28 cellular contexts compared by ENCODE assay signal in the genomic region with DNA sequence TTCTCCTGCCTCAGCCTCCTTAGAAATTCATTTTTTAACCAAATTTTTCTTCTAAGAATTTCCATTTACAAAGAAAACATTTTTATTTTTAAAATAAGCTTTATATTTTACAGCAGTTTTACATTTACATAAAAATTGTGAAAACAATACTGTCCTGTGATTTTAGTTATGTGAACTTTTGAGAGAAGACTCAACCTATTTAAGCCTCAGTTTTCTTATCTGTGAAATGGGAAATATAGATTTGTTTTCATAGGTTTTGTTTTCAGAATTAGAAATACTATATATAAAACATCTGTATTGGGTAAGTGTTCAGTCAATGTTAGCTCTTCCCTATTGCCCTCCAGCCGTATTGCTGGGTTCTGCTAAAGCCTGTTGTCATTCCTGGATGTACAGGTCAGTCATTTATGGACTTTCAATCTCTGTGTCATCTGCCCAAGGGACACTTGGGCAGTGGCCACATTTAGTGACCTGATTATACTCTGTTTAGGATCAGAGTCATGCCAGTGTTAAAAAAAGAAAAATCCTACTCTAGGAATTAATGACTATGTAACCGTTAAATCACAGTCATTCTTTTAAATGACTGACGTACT.
"Had no signal": no experiment of that assay in that cellular context is flagged by ENCODE, and none has a peak within 500 bp of the region (broad histone marks: within the 10 kb centered on the region; RNA-seq: fewer than 3 reads in every experiment).

No MANE protein-coding gene starts in this region.

- FAIRE-seq: endothelial cell of umbilical vein, keratinocyte had no signal

- H3K27me3 Mint-ChIP-seq: activated CD8-positive, alpha-beta memory T cell treated with anti-CD3 and anti-CD28 coated beads, Interleukin-2, amount 10 ng/mL, durations not matched to agents 7 days and 5 days; activated CD8-positive, alpha-beta T cell treated with anti-CD3 and anti-CD28 coated beads for 36 hours; effector memory CD8-positive, alpha-beta T cell; natural killer cell treated with Interleukin-12 subunit alpha and Interleukin-12 subunit beta and Interleukin-15 and Interleukin-18, amount 100 ng/mL, for 72 hours; progenitor cell of endocrine pancreas had no signal

- H3K27ac ChIP-seq: breast epithelium, colonic mucosa, dorsolateral prefrontal cortex, heart left ventricle, spleen, thyroid gland, upper lobe of right lung, WERI-Rb-1 had no signal

- H3K9me3 Mint-ChIP-seq: activated CD8-positive, alpha-beta T cell treated with anti-CD3 and anti-CD28 coated beads for 36 hours; effector memory CD8-positive, alpha-beta T cell; natural killer cell treated with Interleukin-12 subunit alpha and Interleukin-12 subunit beta and Interleukin-15 and Interleukin-18, amount 100 ng/mL, for 72 hours had no signal

- H3K9me3 ChIP-seq: breast epithelium, colonic mucosa, heart left ventricle, spleen, thyroid gland, upper lobe of right lung had no signal

- H3K27ac Mint-ChIP-seq: activated CD4-positive, alpha-beta T cell treated with anti-CD3 and anti-CD28 coated beads, Interleukin-2, amount 10 ng/mL, durations not matched to agents 7 days and 5 days; activated CD8-positive, alpha-beta memory T cell treated with anti-CD3 and anti-CD28 coated beads, Interleukin-2, amount 10 ng/mL, durations not matched to agents 7 days and 5 days; activated CD8-positive, alpha-beta T cell treated with anti-CD3 and anti-CD28 coated beads for 36 hours; activated naive CD4-positive, alpha-beta T cell treated with anti-CD3 and anti-CD28 coated beads, Interleukin-2, amount 50 U/mL, for 72 hours; effector memory CD8-positive, alpha-beta T cell; natural killer cell treated with Interleukin-12 subunit alpha and Interleukin-12 subunit beta and Interleukin-15 and Interleukin-18, amount 100 ng/mL, for 72 hours; progenitor cell of endocrine pancreas had no signal

- H3K27me3 ChIP-seq: breast epithelium, colonic mucosa, dorsolateral prefrontal cortex, heart left ventricle, spleen, thyroid gland, upper lobe of right lung had no signal

- H3K4me1 ChIP-seq: breast epithelium, colonic mucosa, spleen, upper lobe of right lung had no signal

- H3K36me3 ChIP-seq: breast epithelium, colonic mucosa, heart left ventricle, spleen, thyroid gland, upper lobe of right lung, WERI-Rb-1 had no signal

- H3K36me3 Mint-ChIP-seq: natural killer cell treated with Interleukin-12 subunit alpha and Interleukin-12 subunit beta and Interleukin-15 and Interleukin-18, amount 100 ng/mL, for 72 hours had no signal

- DNase-seq: activated CD4-positive, alpha-beta T cell treated with anti-CD3 and anti-CD28 coated beads, Interleukin-2, amount 10 ng/mL, durations not matched to agents 7 days and 5 days; activated CD4-positive, CD25-positive, alpha-beta regulatory T cell treated with anti-CD3 and anti-CD28 coated beads, Interleukin-2, amount 50 U/mL, for 72 hours; activated CD8-positive, alpha-beta memory T cell treated with anti-CD3 and anti-CD28 coated beads, Interleukin-2, amount 10 ng/mL, durations not matched to agents 7 days and 5 days; activated CD8-positive, alpha-beta T cell treated with anti-CD3 and anti-CD28 coated beads for 36 hours; activated gamma-delta T cell; activated T-cell treated with anti-CD3 and anti-CD28 coated beads for 4 hours; colonic mucosa; dorsolateral prefrontal cortex; effector memory CD8-positive, alpha-beta T cell; heart left ventricle; left colon; midbrain; retina; spleen; stimulated activated CD4-positive, alpha-beta T cell treated with anti-CD3 and anti-CD28 coated beads, Interleukin-4, amount 100 ng/mL, for 24 hours; stimulated activated naive CD8-positive, alpha-beta T cell treated with anti-CD3 and anti-CD28 coated beads, Interleukin-15, Interleukin-2, amounts not matched to agents 100 U/mL and 50 U/mL, for 24 hours; substantia nigra; thyroid gland; upper lobe of right lung; WERI-Rb-1 had no signal

- ATAC-seq: activated CD8-positive, alpha-beta memory T cell treated with anti-CD3 and anti-CD28 coated beads, Interleukin-2, amount 10 ng/mL, durations not matched to agents 7 days and 5 days; activated CD8-positive, alpha-beta T cell treated with anti-CD3 and anti-CD28 coated beads for 36 hours; activated naive CD4-positive, alpha-beta T cell treated with anti-CD3 and anti-CD28 coated beads, Interleukin-2, amount 50 U/mL, for 72 hours; effector memory CD8-positive, alpha-beta T cell; esophagus mucosa; heart left ventricle; left colon; natural killer cell treated with Interleukin-12 subunit alpha and Interleukin-12 subunit beta and Interleukin-15 and Interleukin-18, amount 100 ng/mL, for 72 hours; stimulated activated naive CD8-positive, alpha-beta T cell treated with anti-CD3 and anti-CD28 coated beads, Interleukin-15, Interleukin-2, amounts not matched to agents 100 U/mL and 50 U/mL, for 24 hours; upper lobe of right lung had no signal

- H3K4me3 ChIP-seq: breast epithelium, colonic mucosa, dorsolateral prefrontal cortex, heart left ventricle, lung, spleen, thyroid gland, upper lobe of right lung had no signal

- H3K4me3 Mint-ChIP-seq: activated CD4-positive, alpha-beta T cell treated with anti-CD3 and anti-CD28 coated beads, Interleukin-2, amount 10 ng/mL, durations not matched to agents 7 days and 5 days; activated CD8-positive, alpha-beta memory T cell treated with anti-CD3 and anti-CD28 coated beads, Interleukin-2, amount 10 ng/mL, durations not matched to agents 7 days and 5 days; activated CD8-positive, alpha-beta T cell treated with anti-CD3 and anti-CD28 coated beads for 36 hours; effector memory CD8-positive, alpha-beta T cell; natural killer cell treated with Interleukin-12 subunit alpha and Interleukin-12 subunit beta and Interleukin-15 and Interleukin-18, amount 100 ng/mL, for 72 hours had no signal
